Comparison of ENCODE assay signal across 8 cellular contexts in the genomic region with DNA sequence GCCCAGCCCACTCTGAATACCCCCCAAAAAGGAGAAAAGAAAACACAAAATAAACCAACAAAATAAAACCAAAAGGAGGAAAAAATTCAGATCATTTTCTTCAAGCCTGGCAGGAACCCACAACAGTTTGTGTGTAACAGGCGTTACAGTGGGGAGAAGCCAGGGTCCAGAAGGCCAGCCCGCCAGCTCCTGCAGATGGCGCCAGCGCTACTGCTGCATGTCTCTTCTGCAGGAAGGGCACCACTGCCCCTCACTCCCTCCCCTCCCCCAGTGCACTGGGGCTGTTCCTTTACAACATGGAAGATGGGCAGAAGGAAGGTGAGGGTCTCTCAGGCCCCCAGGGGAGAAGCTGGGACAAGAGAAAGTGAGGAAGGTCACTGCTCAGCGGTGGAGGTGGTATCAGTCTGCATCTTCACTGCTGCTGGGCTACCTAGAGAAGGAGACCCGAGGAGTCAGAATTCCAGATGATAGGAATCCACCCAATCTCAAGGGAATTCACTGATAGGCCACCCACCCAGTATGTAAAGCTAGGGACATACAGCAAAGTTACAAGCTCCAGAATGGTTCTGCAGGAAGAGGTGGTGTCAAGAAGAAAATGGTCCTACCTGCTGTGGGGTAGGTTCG.
DNase-seq lines count a peak whose midpoint lies in the region; ATAC-seq and FAIRE-seq lines count a peak whose summit lies in the region.

No MANE protein-coding gene starts in this region.

- no peak for FAIRE-seq in GM19239 (lab: Jason Lieb, UNC)

- ATAC-seq in GM18517 (IDR thresholded peaks at IDR 0.05; ENCODE audit: unreplicated experiment) = no peak

- peak; percentile 13 for DNase-seq in activated T-cell treated with anti-CD3 and anti-CD28 coated beads for 24 hours (ENCODE audit: low read depth)
- DNase-seq in activated T-cell treated with anti-CD3 and anti-CD28 coated beads for 4 hours = no peak
- DNase-seq in NCI-H128 (lab: John Stamatoyannopoulos, UW; ENCODE audit: unreplicated experiment) = peak; percentile 19
- peak; percentile 58 to 68 for DNase-seq in activated CD4-positive, alpha-beta T cell treated with anti-CD3 and anti-CD28 coated beads, Interleukin-2, amount 50 U/mL, for 48 hours
- DNase-seq in germinal center (ENCODE audit: low spot score) = peak; percentile 59
- peak; percentile 67 for DNase-seq in stimulated activated CD4-positive, alpha-beta T cell treated with anti-CD3 and anti-CD28 coated beads, Interleukin-15, amount 100 ng/mL, for 24 hours
- no peak for DNase-seq in GM19239 (ENCODE audit: insufficient read length, low spot score)

Comparison
In these comparisons a context has a peak if more than half of its experiments do, and no peak if none do; other contexts are left out.
1. DNase-seq: peak in activated T-cell treated with anti-CD3 and anti-CD28 coated beads for 24 hours (single experiment), NCI-H128 (single experiment), activated CD4-positive, alpha-beta T cell treated with anti-CD3 and anti-CD28 coated beads, Interleukin-2, amount 50 U/mL, for 48 hours (2 of 2), germinal center (single experiment) and stimulated activated CD4-positive, alpha-beta T cell treated with anti-CD3 and anti-CD28 coated beads, Interleukin-15, amount 100 ng/mL, for 24 hours (single experiment); none in activated T-cell treated with anti-CD3 and anti-CD28 coated beads for 4 hours (single experiment) and GM19239 (single experiment).